In the genomic region with DNA sequence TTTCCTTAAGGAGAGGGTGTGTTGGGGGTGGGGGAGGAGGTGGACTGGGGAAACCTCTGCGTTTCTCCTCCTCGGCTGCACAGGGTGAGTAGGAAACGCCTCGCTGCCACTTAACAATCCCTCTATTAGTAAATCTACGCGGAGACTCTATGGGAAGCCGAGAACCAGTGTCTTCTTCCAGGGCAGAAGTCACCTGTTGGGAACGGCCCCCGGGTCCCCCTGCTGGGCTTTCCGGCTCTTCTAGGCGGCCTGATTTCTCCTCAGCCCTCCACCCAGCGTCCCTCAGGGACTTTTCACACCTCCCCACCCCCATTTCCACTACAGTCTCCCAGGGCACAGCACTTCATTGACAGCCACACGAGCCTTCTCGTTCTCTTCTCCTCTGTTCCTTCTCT, we compare ENCODE assay signal across 14 cellular contexts. TPM values are rescaled to one million over a fixed set of nuclear protein-coding genes. Genes with fewer than 3 reads are reported as not detected.
DNase-seq lines count a peak whose midpoint lies in the region; ATAC-seq and TF ChIP-seq lines count a peak whose summit lies in the region.
"Had no signal": no experiment of that assay in that cellular context is flagged by ENCODE, and none has a peak within 500 bp of the region (broad histone marks: within the 10 kb centered on the region; RNA-seq: fewer than 3 reads in every experiment).

No MANE protein-coding gene starts in this region.

- peak; percentile 23 for DNase-seq in DMS79 (lab: John Stamatoyannopoulos, UW)
- DNase-seq in activated CD4-positive, alpha-beta memory T cell treated with anti-CD3 and anti-CD28 coated beads, Interleukin-2, amount 10 ng/mL, durations not matched to agents 7 days and 5 days: no peak
- no peak for DNase-seq in natural killer cell treated with Interleukin-12 subunit alpha and Interleukin-12 subunit beta and Interleukin-15 and Interleukin-18, amount 100 ng/mL, for 72 hours (ENCODE audit: low spot score)
- DNase-seq in DMS153 (lab: John Stamatoyannopoulos, UW): no peak
- DNase-seq in breast epithelium (ENCODE audit: low spot score in 2 of 2): no peak
- DNase-seq in glomerular visceral epithelial cell (ENCODE audit: extremely low spot score): no peak
- DNase-seq: activated naive CD4-positive, alpha-beta T cell treated with anti-CD3 and anti-CD28 coated beads, Interleukin-2, amount 50 U/mL, for 16 hours; left lung; NCI-H1694 treated with DMSO at 0.1 percent for 48 hours; stomach; T-cell had no signal

- peak overlapping the region; percentile 40 for H3K27ac Mint-ChIP-seq in activated CD4-positive, alpha-beta memory T cell treated with anti-CD3 and anti-CD28 coated beads, Interleukin-2, amount 10 ng/mL, durations not matched to agents 7 days and 5 days
- peak overlapping the region in 1 of 2 donors; percentile 21 for H3K27ac Mint-ChIP-seq in natural killer cell treated with Interleukin-12 subunit alpha and Interleukin-12 subunit beta and Interleukin-15 and Interleukin-18, amount 100 ng/mL, for 72 hours

- no peaks in the 10 kb centered on the region for H3K9me3 Mint-ChIP-seq in activated CD4-positive, alpha-beta memory T cell treated with anti-CD3 and anti-CD28 coated beads, Interleukin-2, amount 10 ng/mL, durations not matched to agents 7 days and 5 days
- no peaks in the 10 kb centered on the region for H3K9me3 Mint-ChIP-seq in natural killer cell treated with Interleukin-12 subunit alpha and Interleukin-12 subunit beta and Interleukin-15 and Interleukin-18, amount 100 ng/mL, for 72 hours
- H3K9me3 Mint-ChIP-seq: T-cell had no signal

- H3K27ac ChIP-seq in HUES48 (ENCODE audit: low read depth, low read length) (no peak overlapping the region), breast epithelium (no peak overlapping the region)
- H3K27ac ChIP-seq: epithelial cell of prostate, left lung, skin epidermis, stomach had no signal

- peak overlapping the region; percentile 38 for H3K4me3 ChIP-seq in HUES48 (ENCODE audit: low read depth, low read length)
- H3K4me3 ChIP-seq in breast epithelium: no peak overlapping the region
- H3K4me3 ChIP-seq: left lung, skin epidermis had no signal

- H3K36me3 ChIP-seq in HUES48 (ENCODE audit: control insufficient read depth, insufficient read depth, low read length): no peaks in the 10 kb centered on the region
- H3K36me3 ChIP-seq in breast epithelium: no peaks in the 10 kb centered on the region
- H3K36me3 ChIP-seq: left lung, stomach had no signal

- no peak for TF ChIP-seq CTCF in breast epithelium (IDR thresholded peaks at IDR 0.05)

- H3K27me3 Mint-ChIP-seq in activated CD4-positive, alpha-beta memory T cell treated with anti-CD3 and anti-CD28 coated beads, Interleukin-2, amount 10 ng/mL, durations not matched to agents 7 days and 5 days: peaks cover 86% of the 10 kb centered on the region
- peaks cover 57 to 77% of the 10 kb centered on the region in 2 donors for H3K27me3 Mint-ChIP-seq in natural killer cell treated with Interleukin-12 subunit alpha and Interleukin-12 subunit beta and Interleukin-15 and Interleukin-18, amount 100 ng/mL, for 72 hours

- TF ChIP-seq POLR2A in breast epithelium (IDR thresholded peaks at IDR 0.05): no peak

- ATAC-seq in natural killer cell treated with Interleukin-12 subunit alpha and Interleukin-12 subunit beta and Interleukin-15 and Interleukin-18, amount 100 ng/mL, for 72 hours: no peak
- ATAC-seq: left lung, T-cell had no signal

- H3K4me3 Mint-ChIP-seq in activated CD4-positive, alpha-beta memory T cell treated with anti-CD3 and anti-CD28 coated beads, Interleukin-2, amount 10 ng/mL, durations not matched to agents 7 days and 5 days: no peak overlapping the region
- H3K4me3 Mint-ChIP-seq in natural killer cell treated with Interleukin-12 subunit alpha and Interleukin-12 subunit beta and Interleukin-15 and Interleukin-18, amount 100 ng/mL, for 72 hours: peak overlapping the region; percentile 56

- POLR2A ChIA-PET in activated CD4-positive, alpha-beta memory T cell treated with anti-CD3 and anti-CD28 coated beads, Interleukin-2, amount 10 ng/mL, durations not matched to agents 7 days and 5 days (lab: Charles Lee): no interaction called here

- H3K9me3 ChIP-seq in HUES48 (ENCODE audit: control insufficient read depth, insufficient read depth, low read length) (no peaks in the 10 kb centered on the region), breast epithelium (no peaks in the 10 kb centered on the region)
- H3K9me3 ChIP-seq: left lung had no signal

- peaks cover 39% of the 10 kb centered on the region for H3K4me1 Mint-ChIP-seq in activated CD4-positive, alpha-beta memory T cell treated with anti-CD3 and anti-CD28 coated beads, Interleukin-2, amount 10 ng/mL, durations not matched to agents 7 days and 5 days
- peaks cover 35 to 37% of the 10 kb centered on the region in 2 donors for H3K4me1 Mint-ChIP-seq in natural killer cell treated with Interleukin-12 subunit alpha and Interleukin-12 subunit beta and Interleukin-15 and Interleukin-18, amount 100 ng/mL, for 72 hours (ENCODE audit: low read depth in 2 of 2)

- peaks cover 100% of the 10 kb centered on the region for H3K27me3 ChIP-seq in HUES48 (ENCODE audit: control insufficient read depth, insufficient read depth, low read length)
- peaks cover 12 to 99% of the 10 kb centered on the region in 2 donors for H3K27me3 ChIP-seq in breast epithelium

- intact Hi-C loops in breast epithelium (cut with DNase I; ENCODE audit: low total_unique reads): no loop called here

- H3K4me1 ChIP-seq in HUES48 (ENCODE audit: control insufficient read depth, insufficient read depth, low read length): peaks cover 59% of the 10 kb centered on the region
- H3K4me1 ChIP-seq in breast epithelium: peaks cover 0 to 10% of the 10 kb centered on the region in 2 donors

- CTCF ChIA-PET in activated CD4-positive, alpha-beta memory T cell treated with anti-CD3 and anti-CD28 coated beads, Interleukin-2, amount 10 ng/mL, durations not matched to agents 7 days and 5 days (lab: Charles Lee): interaction anchor here (3.5 kb wide), 1 partner anchor 8 kb away, joined by 26 read pairs; no protein-coding TSS in a partner anchor

- peaks cover 5% of the 10 kb centered on the region for H3K36me3 Mint-ChIP-seq in activated CD4-positive, alpha-beta memory T cell treated with anti-CD3 and anti-CD28 coated beads, Interleukin-2, amount 10 ng/mL, durations not matched to agents 7 days and 5 days (ENCODE audit: low read depth)
- H3K36me3 Mint-ChIP-seq in natural killer cell treated with Interleukin-12 subunit alpha and Interleukin-12 subunit beta and Interleukin-15 and Interleukin-18, amount 100 ng/mL, for 72 hours: no peaks in the 10 kb centered on the region
- H3K36me3 Mint-ChIP-seq: T-cell had no signal

- no peak overlapping the region for H3K9ac ChIP-seq in HUES48 (ENCODE audit: low read depth, low read length)

RNA-seq across cellular contexts. Expression of gene SP9, which starts 2.1 kb away (rescaled TPM):
- not detected for total RNA-seq in activated CD4-positive, alpha-beta memory T cell treated with anti-CD3 and anti-CD28 coated beads, Interleukin-2, amount 10 ng/mL, durations not matched to agents 7 days and 5 days
- total RNA-seq in natural killer cell treated with Interleukin-12 subunit alpha and Interleukin-12 subunit beta and Interleukin-15 and Interleukin-18, amount 100 ng/mL, for 72 hours: not detected
- under 1 TPM in 2 of 3 donors, not detected in 1; 0.33 to 0.80 TPM for total RNA-seq in breast epithelium
- total RNA-seq: left lung, stomach, T-cell had no signal
